In the genomic region with DNA sequence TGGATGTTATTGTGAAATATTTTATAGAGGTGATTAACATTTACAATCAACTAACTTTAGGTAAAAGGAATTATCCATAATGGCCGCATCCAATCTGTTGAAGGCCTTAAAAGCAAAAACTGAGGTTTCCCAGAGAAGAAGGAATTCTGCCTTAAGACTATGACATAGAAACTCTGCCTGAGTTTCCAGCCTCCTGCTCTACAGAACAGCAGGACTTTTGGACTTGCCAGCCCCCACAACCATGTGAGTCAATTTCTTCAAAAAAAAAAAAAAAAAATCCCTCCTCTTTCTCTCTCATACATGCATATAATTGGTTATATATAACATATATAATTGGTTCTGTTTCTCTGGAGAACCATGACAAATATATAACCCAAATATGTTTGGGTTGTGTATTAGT, we compare ENCODE assay signal across 35 cellular contexts. TPM values are rescaled to one million over a fixed set of nuclear protein-coding genes. Genes with fewer than 3 reads are reported as not detected.
DNase-seq lines count a peak whose midpoint lies in the region; ATAC-seq, FAIRE-seq and TF ChIP-seq lines count a peak whose summit lies in the region.
"Had no signal": no experiment of that assay in that cellular context is flagged by ENCODE, and none has a peak within 500 bp of the region (broad histone marks: within the 10 kb centered on the region; RNA-seq: fewer than 3 reads in every experiment).

No MANE protein-coding gene starts in this region.

- TF ChIP-seq CTCF in HepG2 (CRISPR knock-in tag; IDR thresholded peaks at IDR 0.05) (no peak), right lobe of liver (IDR thresholded peaks at IDR 0.05) (no peak), HEK293 (tag by site-specific recombination; IDR thresholded peaks at IDR 0.05) (no peak), IMR-90 (conservative IDR thresholded peaks at IDR 0.05; ENCODE audit: low read depth, low read length) (no peak), VCaP (conservative IDR thresholded peaks at IDR 0.05) (no peak), dorsolateral prefrontal cortex (IDR thresholded peaks at IDR 0.05 in 54 of 56, conservative IDR thresholded peaks at IDR 0.05 in 2 of 56; ENCODE audit: low read depth in 1 of 56, partially characterized antibody in 56 of 56) (no peak), Calu3 (IDR thresholded peaks at IDR 0.05; ENCODE audit: unreplicated experiment) (no peak), WERI-Rb-1 (IDR thresholded peaks at IDR 0.05; ENCODE audit: low read depth, low read length) (no peak)

- no peak for TF ChIP-seq EP300 in HepG2 (IDR thresholded peaks at IDR 0.05; ENCODE audit: low read depth in 2 of 2, low read length in 2 of 2)
- no peak for TF ChIP-seq EP300 in HepG2 (CRISPR knock-in tag; IDR thresholded peaks at IDR 0.05; ENCODE audit: borderline replicate concordance)

- H3K4me3 Mint-ChIP-seq in Calu3 (ENCODE audit: low read depth, unreplicated experiment): no peak overlapping the region
- H3K4me3 Mint-ChIP-seq: B cell; CD14-positive monocyte; CD4-positive, alpha-beta memory T cell; CD4-positive, alpha-beta T cell; CD4-positive, CD25-positive, alpha-beta regulatory T cell; CD8-positive, alpha-beta memory T cell; CD8-positive, alpha-beta T cell had no signal

- no peak overlapping the region for H3K23ac ChIP-seq in IMR-90 (ENCODE audit: low read depth, low read length)

- H4K20me1 ChIP-seq in HepG2 (ENCODE audit: insufficient read depth, low read length): no peaks in the 10 kb centered on the region
- H4K20me1 ChIP-seq in IMR-90 (ENCODE audit: insufficient read depth, low read length): no peaks in the 10 kb centered on the region
- H4K20me1 ChIP-seq: BLaER1 had no signal

- H3K9me3 Mint-ChIP-seq in Calu3 (ENCODE audit: low read depth, unreplicated experiment): no peaks in the 10 kb centered on the region
- H3K9me3 Mint-ChIP-seq: CD4-positive, alpha-beta memory T cell; CD4-positive, alpha-beta T cell; CD4-positive, CD25-positive, alpha-beta regulatory T cell; CD8-positive, alpha-beta memory T cell; CD8-positive, alpha-beta T cell had no signal

- peaks cover 17% of the 10 kb centered on the region for H3K27me3 Mint-ChIP-seq in Calu3 (ENCODE audit: unreplicated experiment)
- H3K27me3 Mint-ChIP-seq: B cell; CD4-positive, alpha-beta T cell had no signal

- no peaks in the 10 kb centered on the region for H3K4me1 Mint-ChIP-seq in Calu3 (ENCODE audit: low read depth, unreplicated experiment)
- H3K4me1 Mint-ChIP-seq: CD4-positive, alpha-beta memory T cell; CD4-positive, CD25-positive, alpha-beta regulatory T cell; CD8-positive, alpha-beta memory T cell had no signal

- in situ Hi-C loops in HepG2 (cut with HindIII; ENCODE audit: extremely low pct_ligation_motif_present, low pct_unique_long_range_greater_than_20kb): no loop called here
- in situ Hi-C loops in IMR-90 (cut with MboI; ENCODE audit: low sequenced_read_pairs): no loop called here

- BruUV-seq in HepG2 (replicated peaks; lab: Mats Ljungman, UMichigan): no TSS peak
- BruUV-seq in IMR-90 (replicated peaks; lab: Mats Ljungman, UMichigan): no TSS peak
- no TSS peak for BruUV-seq in Calu3 (replicated peaks; lab: Mats Ljungman, UMichigan)

- H3K18ac ChIP-seq in IMR-90 (ENCODE audit: low read depth, low read length): no peak overlapping the region

- ATAC-seq in HepG2 (no peak), right lobe of liver (no peak), IMR-90 (ENCODE audit: low read depth) (no peak)
- ATAC-seq: A549; CD8-positive, alpha-beta T cell had no signal

- H4K8ac ChIP-seq in IMR-90 (ENCODE audit: low read depth in 2 of 2, low read length in 2 of 2): no peak overlapping the region

- DNase-seq in HepG2 (ENCODE audit: low spot score) (no peak), right lobe of liver (no peak), IMR-90 (no peak), dorsolateral prefrontal cortex (no peak), Calu3 (no peak), WERI-Rb-1 (no peak)
- DNase-seq: 8988T; ACHN; BE2C; C1 segment of cervical spinal cord; Caco-2; CD4-positive, alpha-beta memory T cell; CD4-positive, alpha-beta T cell; CD4-positive, CD25-positive, alpha-beta regulatory T cell; CD8-positive, alpha-beta memory T cell; CD8-positive, alpha-beta T cell; COR-L47; DMS 273 treated with DMSO at 0.1 percent for 48 hours; DMS153; DMS53; DMS79; DMS79 treated with DMSO at 0.1 percent for 48 hours; DND-41; EL had no signal

- no peak overlapping the region for H2AK9ac ChIP-seq in IMR-90 (replicated peaks; ENCODE audit: low read depth, low read length, poor library complexity)

- no peak for FAIRE-seq in HepG2 (lab: Jason Lieb, UNC)
- FAIRE-seq: A204.1, A549, D721Med had no signal

- H3K4me2 ChIP-seq in HepG2 (ENCODE audit: low read depth, low read length): no peak overlapping the region
- no peak overlapping the region for H3K4me2 ChIP-seq in IMR-90 (ENCODE audit: low read depth, low read length)
- H3K4me2 ChIP-seq: A549, BLaER1 had no signal

- no peaks in the 10 kb centered on the region for H3K79me2 ChIP-seq in HepG2 (ENCODE audit: insufficient read depth, low read length)

- no peaks in the 10 kb centered on the region for H3K4me1 ChIP-seq in HepG2 (ENCODE audit: insufficient read depth, low read length)
- H3K4me1 ChIP-seq in right lobe of liver: no peaks in the 10 kb centered on the region
- H3K4me1 ChIP-seq in HEK293 (ENCODE audit: control insufficient read depth, insufficient read depth, low read length): no peaks in the 10 kb centered on the region
- H3K4me1 ChIP-seq in IMR-90 (ENCODE audit: control insufficient read depth, insufficient read depth, low read length): no peaks in the 10 kb centered on the region
- H3K4me1 ChIP-seq: A549, BE2C, BLaER1, Caco-2 had no signal

- H3K27ac Mint-ChIP-seq in Calu3 (ENCODE audit: unreplicated experiment): no peak overlapping the region
- H3K27ac Mint-ChIP-seq: B cell; CD14-positive monocyte; CD4-positive, alpha-beta memory T cell; CD4-positive, alpha-beta T cell; CD4-positive, CD25-positive, alpha-beta regulatory T cell; CD8-positive, alpha-beta memory T cell; CD8-positive, alpha-beta T cell had no signal

- no peak overlapping the region for H3K56ac ChIP-seq in IMR-90 (ENCODE audit: extremely low read depth, insufficient read depth, low read length)

- H3K4me3 ChIP-seq in HepG2 (replicated peaks in 1 of 3; ENCODE audit: insufficient read depth in 1 of 3, low read depth in 2 of 3, low read length in 3 of 3): no peak overlapping the region
- H3K4me3 ChIP-seq in right lobe of liver: no peak overlapping the region
- no peak overlapping the region for H3K4me3 ChIP-seq in HEK293 (ENCODE audit: low read depth, low read length)
- H3K4me3 ChIP-seq in IMR-90 (ENCODE audit: insufficient read depth, low read depth, low read length): no peak overlapping the region
- H3K4me3 ChIP-seq in dorsolateral prefrontal cortex: no peak overlapping the region
- no peak overlapping the region for H3K4me3 ChIP-seq in WERI-Rb-1 (ENCODE audit: low read depth, low read length)
- H3K4me3 ChIP-seq: A549; BLaER1; BLaER1 treated with 17β-estradiol and CSF1 and Interleukin-3, amounts not matched to agents 10 nM and 100 nM had no signal

- intact Hi-C loops in HepG2 (cut with micrococcal nuclease; ENCODE audit: unreplicated experiment) (no loop called here), right lobe of liver (cut with DNase I) (loop anchor here in 1 of 2 donors (10.0 kb wide), 1 partner anchor 50 kb away; no protein-coding TSS in a partner anchor), IMR-90 (cut with micrococcal nuclease) (no loop called here), dorsolateral prefrontal cortex (cut with DNase I) (no loop called here), Calu3 (cut with micrococcal nuclease; ENCODE audit: unreplicated experiment) (no loop called here)

- TF ChIP-seq RAD21 in HepG2 (CRISPR knock-in tag; IDR thresholded peaks at IDR 0.05) (no peak), IMR-90 (IDR thresholded peaks at IDR 0.05; ENCODE audit: low read length) (no peak)

- H3K9me1 ChIP-seq in IMR-90 (ENCODE audit: insufficient read depth, low read length): no peaks in the 10 kb centered on the region

- H2AFZ ChIP-seq in HepG2 (ENCODE audit: low read length): no peak overlapping the region
- H2AFZ ChIP-seq in IMR-90 (replicated peaks; ENCODE audit: low read length, poor library complexity): no peak overlapping the region

- H3K27ac ChIP-seq in HepG2 (ENCODE audit: extremely low read length, insufficient read depth, low read length) (no peak overlapping the region), right lobe of liver (no peak overlapping the region), HEK293 (ENCODE audit: extremely low read depth, low read depth, low read length) (no peak overlapping the region), IMR-90 (ENCODE audit: insufficient read depth, low read length) (no peak overlapping the region), VCaP (peak overlapping the region; percentile 53), dorsolateral prefrontal cortex (no peak overlapping the region), WERI-Rb-1 (no peak overlapping the region)
- H3K27ac ChIP-seq: 22Rv1; A549; BLaER1; BLaER1 treated with 17β-estradiol and CSF1 and Interleukin-3, amounts not matched to agents 10 nM and 100 nM; C4-2B had no signal

- peaks cover 0 to 1% of the 10 kb centered on the region in 2 experiments; a peak in 1 of 5 replicates for H3K36me3 ChIP-seq in HepG2 (replicated peaks in 1 of 2; ENCODE audit: control insufficient read depth in 1 of 2, insufficient read depth in 2 of 2, low read length in 2 of 2)
- H3K36me3 ChIP-seq in right lobe of liver: peaks cover 0 to 2% (median 0%) of the 10 kb centered on the region in 4 donors
- H3K36me3 ChIP-seq in HEK293 (ENCODE audit: control insufficient read depth in 2 of 2, insufficient read depth in 1 of 2, low read length in 2 of 2): peaks cover 0 to 7% of the 10 kb centered on the region in 2 experiments; a peak in 1 of 3 replicates
- peaks cover 3% of the 10 kb centered on the region for H3K36me3 ChIP-seq in IMR-90 (ENCODE audit: control insufficient read depth, insufficient read depth, low read length)
- H3K36me3 ChIP-seq in WERI-Rb-1: no peaks in the 10 kb centered on the region
- H3K36me3 ChIP-seq: BE2C had no signal

- no peak overlapping the region for H3K14ac ChIP-seq in IMR-90 (replicated peaks; ENCODE audit: low read depth, low read length)

- no peak overlapping the region for H2BK5ac ChIP-seq in IMR-90 (ENCODE audit: low read depth, low read length, poor library complexity, severe bottlenecking)

- H3K4ac ChIP-seq in IMR-90 (ENCODE audit: low read depth, low read length): no peak overlapping the region

- H2BK20ac ChIP-seq in IMR-90 (ENCODE audit: low read depth, low read length): no peak overlapping the region

- no peak for TF ChIP-seq POLR2A in HepG2 (IDR thresholded peaks at IDR 0.05; ENCODE audit: insufficient read depth in 1 of 2, low read depth in 2 of 2, low read length in 2 of 2)
- no peak for TF ChIP-seq POLR2A in right lobe of liver (IDR thresholded peaks at IDR 0.05)
- no peak for TF ChIP-seq POLR2A in IMR-90 (IDR thresholded peaks at IDR 0.05; ENCODE audit: low read depth, low read length)

- H2AK5ac ChIP-seq in IMR-90 (ENCODE audit: low read depth, low read length): no peak overlapping the region

- H3K9me3 ChIP-seq in HepG2 (ENCODE audit: low read length) (no peaks in the 10 kb centered on the region), right lobe of liver (no peaks in the 10 kb centered on the region), HEK293 (ENCODE audit: control insufficient read depth, insufficient read depth, low read depth, low read length) (no peaks in the 10 kb centered on the region), IMR-90 (ENCODE audit: control insufficient read depth, insufficient read depth, low read length) (no peaks in the 10 kb centered on the region), WERI-Rb-1 (ENCODE audit: severe bottlenecking) (no peaks in the 10 kb centered on the region)
- H3K9me3 ChIP-seq: A549, BE2C, BLaER1, Caco-2 had no signal

- no peak overlapping the region for H4K91ac ChIP-seq in IMR-90 (ENCODE audit: insufficient read depth, low read depth, low read length)

- POLR2A ChIA-PET in HepG2 (lab: Yijun Ruan, JAX) (no interaction called here), HEK293 (lab: Yijun Ruan, JAX) (no interaction called here), IMR-90 (lab: Charles Lee; ENCODE audit: unreplicated experiment) (no interaction called here)

- H3K79me1 ChIP-seq in IMR-90 (ENCODE audit: low read depth in 1 of 2, low read length in 2 of 2): no peaks in the 10 kb centered on the region

- H4K5ac ChIP-seq in IMR-90 (ENCODE audit: low read depth, low read length): no peak overlapping the region

- no peaks in the 10 kb centered on the region for H3K27me3 ChIP-seq in HepG2 (ENCODE audit: control insufficient read depth in 1 of 2, insufficient read depth in 2 of 2, low read length in 2 of 2)
- no peaks in the 10 kb centered on the region for H3K27me3 ChIP-seq in right lobe of liver
- no peaks in the 10 kb centered on the region; the same call in 1 of the 2 replicates for H3K27me3 ChIP-seq in IMR-90 (ENCODE audit: control insufficient read depth, insufficient read depth, low read length)
- no peaks in the 10 kb centered on the region for H3K27me3 ChIP-seq in dorsolateral prefrontal cortex
- no peaks in the 10 kb centered on the region for H3K27me3 ChIP-seq in WERI-Rb-1 (ENCODE audit: insufficient read depth, low read depth, severe bottlenecking)
- H3K27me3 ChIP-seq: BE2C; BLaER1; BLaER1 treated with 17β-estradiol and CSF1 and Interleukin-3, amounts not matched to agents 10 nM and 100 nM had no signal

- dilution Hi-C loops in IMR-90 (cut with HindIII; ENCODE audit: low sequenced_read_pairs, unreplicated experiment): no loop called here

- CTCF ChIA-PET in HepG2 (lab: Yijun Ruan, JAX; ENCODE audit: low intra/inter-chr PET ratio, low total read pairs): no interaction called here
- CTCF ChIA-PET in HEK293 (lab: Yijun Ruan, JAX): no interaction called here
- CTCF ChIA-PET in IMR-90 (lab: Yijun Ruan, JAX): no interaction called here
- CTCF ChIA-PET in Calu3 (lab: Charles Lee): no interaction called here

- H3K36me3 Mint-ChIP-seq in Calu3 (ENCODE audit: insufficient read depth, unreplicated experiment): no peaks in the 10 kb centered on the region
- H3K36me3 Mint-ChIP-seq: CD4-positive, CD25-positive, alpha-beta regulatory T cell had no signal

- H2BK120ac ChIP-seq in IMR-90 (ENCODE audit: low read depth, low read length): no peak overlapping the region

- 36% methylated on average over 1 of the region's 1 CpG for WGBS in HepG2 (ENCODE audit: low lambda C conversion rate)
- 100% methylated on average over 1 of the region's 1 CpG for WGBS in right lobe of liver (ENCODE audit: insufficient coverage, low coverage, low lambda C conversion rate, missing lambda C conversion rate)
- no CpG with 5 or more reads among the region's 1 CpG for WGBS in IMR-90 (ENCODE audit: extremely low coverage in 2 of 2, insufficient read length in 1 of 2), 2 experiments

- no peak overlapping the region for H3K9ac ChIP-seq in HepG2 (ENCODE audit: insufficient read depth, low read depth, low read length)
- no peak overlapping the region for H3K9ac ChIP-seq in IMR-90 (ENCODE audit: low read depth, low read length)
- H3K9ac ChIP-seq: BLaER1; BLaER1 treated with 17β-estradiol and CSF1 and Interleukin-3, amounts not matched to agents 10 nM and 100 nM had no signal

- H2BK15ac ChIP-seq in IMR-90 (ENCODE audit: low read depth, low read length): no peak overlapping the region

RNA-seq across cellular contexts. Expression of gene SLC25A28, which starts 15.4 kb away (rescaled TPM):
- 7.5 and 15.2 TPM in 2 replicates for total RNA-seq in HepG2 (2016; rRNA removed; fragmentation: Illumina TruSeq; extraction: Trizol)
- total RNA-seq in HepG2 (2016; cell fraction: cytosol; rRNA removed; fragmentation: Illumina TruSeq; extraction: Trizol; ENCODE audit: low read depth): 5.1 and 6.8 TPM in 2 replicates
- 9.3 and 17.7 TPM in 2 replicates for total RNA-seq in HepG2 (2016; cell fraction: insoluble cytoplasmic fraction; rRNA removed; fragmentation: Illumina TruSeq; extraction: Trizol)
- 10.0 and 10.5 TPM in 2 replicates for total RNA-seq in HepG2 (2016; cell fraction: membrane; rRNA removed; fragmentation: Illumina TruSeq; extraction: Trizol)
- total RNA-seq in HepG2 (2016; cell fraction: nucleus; rRNA removed; fragmentation: Illumina TruSeq; extraction: Trizol): 21.1 and 22.5 TPM in 2 replicates
- polyA plus RNA-seq in HepG2 (2011; rRNA removed): 41.0 and 48.5 TPM in 2 replicates
- 15.0 and 16.1 TPM in 2 replicates for polyA plus RNA-seq in HepG2 (2011; cell fraction: cytosol; rRNA removed)
- 109 and 122 TPM in 2 replicates for polyA plus RNA-seq in HepG2 (2011; cell fraction: nucleus; rRNA removed)
- 17.1 and 20.2 TPM in 2 replicates for polyA plus RNA-seq in HepG2 (2012)
- 7.0 and 7.2 TPM in 2 replicates for polyA plus RNA-seq in HepG2 (2016; cell fraction: cytosol; fragmentation: Illumina TruSeq; extraction: Trizol; ENCODE audit: low read depth)
- 13.2 and 14.7 TPM in 2 replicates for polyA plus RNA-seq in HepG2 (2016; cell fraction: insoluble cytoplasmic fraction; fragmentation: Illumina TruSeq; extraction: Trizol; ENCODE audit: low read depth)
- 10.4 and 11.7 TPM in 2 replicates for polyA plus RNA-seq in HepG2 (2016; cell fraction: membrane; fragmentation: Illumina TruSeq; extraction: Trizol; ENCODE audit: low read depth)
- 79.4 and 79.5 TPM in 2 replicates for polyA plus RNA-seq in HepG2 (2016; cell fraction: nucleus; fragmentation: Illumina TruSeq; extraction: Trizol; ENCODE audit: insufficient read depth, low read depth)
- polyA minus RNA-seq in HepG2 (2011; rRNA and poly(A)+ RNA removed; ENCODE audit: low replicate concordance): 22.7 and 72.0 TPM in 2 replicates
- 6.4 and 7.2 TPM in 2 replicates for polyA minus RNA-seq in HepG2 (2011; cell fraction: cytosol; rRNA and poly(A)+ RNA removed)
- 23.7 and 24.9 TPM in 2 replicates for polyA minus RNA-seq in HepG2 (2011; cell fraction: nucleus; rRNA and poly(A)+ RNA removed)
- total RNA-seq in right lobe of liver: 10 to 100 TPM; 17.1 to 33.8 (median 23.4) TPM
- total RNA-seq in IMR-90 (2012; rRNA removed): 9.2 and 13.1 TPM in 2 replicates
- polyA plus RNA-seq in IMR-90 (2012; rRNA removed): 26.3 and 29.8 TPM in 2 replicates
- polyA plus RNA-seq in IMR-90 (2012; cell fraction: cytosol; rRNA removed): 15.0 and 20.2 TPM in 2 replicates
- polyA plus RNA-seq in IMR-90 (2012; cell fraction: nucleus; rRNA removed; ENCODE audit: low replicate concordance): 122 and 161 TPM in 2 replicates
- total RNA-seq in dorsolateral prefrontal cortex: 10 to 100 TPM; 47.6 to 99.2 (median 67.5) TPM
- 24.2 and 28.3 TPM in 2 replicates for total RNA-seq in Calu3 (2022)

RNA-seq across cellular contexts. Expression of gene ENTPD7, which starts 54.4 kb away (rescaled TPM):
- total RNA-seq in HepG2 (2016; rRNA removed; fragmentation: Illumina TruSeq; extraction: Trizol) (35.5 and 36.5 TPM in 2 replicates), right lobe of liver (10 to 100 TPM in 5 of 6 experiments, 1 to 10 TPM in 1; 7.5 to 16.5 (median 10.8) TPM), IMR-90 (2012; rRNA removed) (20.0 and 23.3 TPM in 2 replicates), dorsolateral prefrontal cortex (1 to 10 TPM; 2.1 to 7.5 (median 4.3) TPM), Calu3 (2022) (6.3 and 7.4 TPM in 2 replicates)
- total RNA-seq in HepG2 (2016; cell fraction: cytosol; rRNA removed; fragmentation: Illumina TruSeq; extraction: Trizol; ENCODE audit: low read depth): 4.5 and 4.7 TPM in 2 replicates
- total RNA-seq in HepG2 (2016; cell fraction: insoluble cytoplasmic fraction; rRNA removed; fragmentation: Illumina TruSeq; extraction: Trizol): 34.0 and 36.0 TPM in 2 replicates
- 18.8 and 20.3 TPM in 2 replicates for total RNA-seq in HepG2 (2016; cell fraction: membrane; rRNA removed; fragmentation: Illumina TruSeq; extraction: Trizol)
- total RNA-seq in HepG2 (2016; cell fraction: nucleus; rRNA removed; fragmentation: Illumina TruSeq; extraction: Trizol): 40.3 and 45.2 TPM in 2 replicates
- polyA plus RNA-seq in HepG2 (2011; rRNA removed) (6.6 and 7.6 TPM in 2 replicates), IMR-90 (2012; rRNA removed) (6.5 and 8.0 TPM in 2 replicates)
- polyA plus RNA-seq in HepG2 (2011; cell fraction: cytosol; rRNA removed): 5.6 and 6.1 TPM in 2 replicates
- polyA plus RNA-seq in HepG2 (2011; cell fraction: nucleus; rRNA removed): 3.0 and 3.3 TPM in 2 replicates
- 2.3 and 3.9 TPM in 2 replicates for polyA plus RNA-seq in HepG2 (2012)
- polyA plus RNA-seq in HepG2 (2016; cell fraction: cytosol; fragmentation: Illumina TruSeq; extraction: Trizol; ENCODE audit: low read depth): 1.8 and 2.5 TPM in 2 replicates
- 14.9 TPM in 2 replicates for polyA plus RNA-seq in HepG2 (2016; cell fraction: insoluble cytoplasmic fraction; fragmentation: Illumina TruSeq; extraction: Trizol; ENCODE audit: low read depth)
- 5.6 and 6.8 TPM in 2 replicates for polyA plus RNA-seq in HepG2 (2016; cell fraction: membrane; fragmentation: Illumina TruSeq; extraction: Trizol; ENCODE audit: low read depth)
- polyA plus RNA-seq in HepG2 (2016; cell fraction: nucleus; fragmentation: Illumina TruSeq; extraction: Trizol; ENCODE audit: insufficient read depth, low read depth): 18.8 and 19.6 TPM in 2 replicates
- 22.7 and 32.8 TPM in 2 replicates for polyA minus RNA-seq in HepG2 (2011; rRNA and poly(A)+ RNA removed; ENCODE audit: low replicate concordance)
- polyA minus RNA-seq in HepG2 (2011; cell fraction: cytosol; rRNA and poly(A)+ RNA removed): 12.3 and 14.5 TPM in 2 replicates
- 17.8 and 18.8 TPM in 2 replicates for polyA minus RNA-seq in HepG2 (2011; cell fraction: nucleus; rRNA and poly(A)+ RNA removed)
- polyA plus RNA-seq in IMR-90 (2012; cell fraction: cytosol; rRNA removed): 3.3 and 5.3 TPM in 2 replicates
- polyA plus RNA-seq in IMR-90 (2012; cell fraction: nucleus; rRNA removed; ENCODE audit: low replicate concordance): 2.5 and 8.4 TPM in 2 replicates

Comparison
In these comparisons a context has a peak if more than half of its experiments do, and no peak if none do; other contexts are left out.
1. Of the 63 proteins assayed by ChIP-seq in both HepG2 and HEK293: peak only in HepG2: none; only in HEK293: SETDB1; in both: none; in neither: 62.